Comparison of ENCODE assay signal across 9 cellular contexts in the genomic region with DNA sequence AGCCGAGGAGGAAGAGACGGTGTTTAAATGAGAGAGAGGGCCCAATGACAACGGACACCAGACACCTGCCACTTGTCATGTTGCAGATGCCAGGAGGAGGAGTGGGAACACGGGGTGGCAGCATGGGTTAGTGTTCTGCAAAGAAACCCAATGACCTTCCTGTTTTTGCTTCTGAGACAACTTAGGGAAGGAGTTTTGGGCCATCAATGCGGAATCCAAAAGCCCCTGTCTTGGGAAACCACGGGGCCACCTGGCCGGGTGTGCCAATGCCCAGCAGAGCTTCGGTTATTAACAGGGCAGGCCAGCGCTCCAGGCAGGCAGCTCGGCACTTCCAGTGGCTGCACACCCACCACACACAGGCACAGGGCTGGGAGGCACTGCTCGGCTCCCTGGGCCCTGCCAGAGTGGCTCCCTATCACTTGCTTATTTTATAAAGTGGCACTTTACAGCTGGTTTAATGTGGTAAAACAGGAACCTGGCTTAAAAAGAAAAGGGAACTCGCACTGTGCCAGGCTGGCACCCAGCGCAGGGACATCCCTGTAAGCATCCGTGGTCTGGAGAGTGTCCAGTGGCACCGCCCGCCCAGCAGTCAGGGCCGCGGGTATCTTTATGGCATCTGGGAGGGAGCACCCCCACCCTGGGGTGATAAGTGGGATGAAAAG. TPM values are rescaled to one million over a fixed set of nuclear protein-coding genes. Genes with fewer than 3 reads are reported as not detected.
A peak's percentile ranks its signal among the peaks of the same experiment; 100 is the strongest.
DNase-seq lines count a peak whose midpoint lies in the region; ATAC-seq and TF ChIP-seq lines count a peak whose summit lies in the region.
"Had no signal": no experiment of that assay in that cellular context is flagged by ENCODE, and none has a peak within 500 bp of the region (broad histone marks: within the 10 kb centered on the region; RNA-seq: fewer than 3 reads in every experiment).

No MANE protein-coding gene starts in this region.

- in situ Hi-C loops in gastrocnemius medialis (cut with MboI; ENCODE audit: low sequenced_read_pairs in 4 of 4), result no loop called here

- DNase-seq in NCI-H2107 treated with DMSO at 0.1 percent for 48 hours (lab: John Stamatoyannopoulos, UW; ENCODE audit: unreplicated experiment), result peak; percentile 39
- DNase-seq in NCI-H2107 (lab: John Stamatoyannopoulos, UW), result no peak
- no peak for DNase-seq in T-cell
- peak; percentile 83 for DNase-seq in Right ventricle myocardium superior
- DNase-seq in gastrocnemius medialis, result peak; percentile 75 to 79
- no peak for DNase-seq in GM20000 (ENCODE audit: low spot score)
- no peak for DNase-seq in Caco-2
- DNase-seq: NCI-H2227 treated with DMSO at 0.1 percent for 48 hours had no signal

- H3K4me3 Mint-ChIP-seq in T-cell (peak overlapping the region in 2 of 3 donors; percentile 17 to 61), Caco-2 (ENCODE audit: unreplicated experiment) (no peak overlapping the region)

- ATAC-seq in T-cell (replicated peaks in 1 of 4) (no peak), Right ventricle myocardium superior (ENCODE audit: poor library complexity) (peak; percentile 7), gastrocnemius medialis (peak; percentile 55 to 59), HG02798 (IDR thresholded peaks at IDR 0.05; ENCODE audit: poor library complexity, unreplicated experiment) (no peak)

- H3K36me3 Mint-ChIP-seq in T-cell, result no peaks in the 10 kb centered on the region
- H3K36me3 Mint-ChIP-seq in Caco-2 (ENCODE audit: insufficient read depth, unreplicated experiment), result peaks cover 6% of the 10 kb centered on the region

- POLR2A ChIA-PET in T-cell (lab: Charles Lee), result no interaction called here
- POLR2A ChIA-PET in Caco-2 (lab: Charles Lee), result no interaction called here

- CTCF ChIA-PET in T-cell (lab: Charles Lee), result interaction anchor here in 1 of 2 donors (0.6 kb wide), 1 partner anchor 21 kb away, joined by 3 read pairs; no protein-coding TSS in a partner anchor
- CTCF ChIA-PET in Caco-2 (lab: Charles Lee), result interaction anchor here (0.9 kb wide), 1 partner anchor 14 kb away, joined by 5 read pairs; no protein-coding TSS in a partner anchor

- peak overlapping the region; percentile 94 to 99 (median 98) for H3K27ac ChIP-seq in gastrocnemius medialis

- no TSS peak for BruUV-seq in Caco-2 (replicated peaks; lab: Mats Ljungman, UMichigan)

- H3K27me3 ChIP-seq in gastrocnemius medialis (no peaks in the 10 kb centered on the region), Caco-2 (replicated peaks; ENCODE audit: control insufficient read depth, insufficient read depth, low read length) (no peaks in the 10 kb centered on the region)

- H3K4me1 Mint-ChIP-seq in T-cell (peaks cover 81 to 98% (median 97%) of the 10 kb centered on the region in 3 donors), Caco-2 (ENCODE audit: low read depth, unreplicated experiment) (peaks cover 32% of the 10 kb centered on the region)

- TF ChIP-seq POLR2A in gastrocnemius medialis (IDR thresholded peaks at IDR 0.05), result no peak

- H3K4me1 ChIP-seq in gastrocnemius medialis (peaks cover 100% of the 10 kb centered on the region in 2 donors), Caco-2 (peaks cover 33% of the 10 kb centered on the region)

- no peaks in the 10 kb centered on the region for H3K36me3 ChIP-seq in gastrocnemius medialis
- H3K36me3 ChIP-seq in Caco-2 (ENCODE audit: control insufficient read depth, insufficient read depth, low read length), result no peaks in the 10 kb centered on the region

- intact Hi-C loops in Right ventricle myocardium superior (cut with DNase I), result no loop called here
- intact Hi-C loops in gastrocnemius medialis (cut with DNase I; ENCODE audit: low total_unique reads), result loop anchor here (1.0 to 2.0 kb wide), 2 partner anchors 14 to 34 kb away; no protein-coding TSS in a partner anchor
- intact Hi-C loops in Caco-2 (cut with micrococcal nuclease; ENCODE audit: unreplicated experiment), result no loop called here

- peak overlapping the region; percentile 87 to 88 for H3K27ac Mint-ChIP-seq in T-cell
- H3K27ac Mint-ChIP-seq in Caco-2 (ENCODE audit: unreplicated experiment), result no peak overlapping the region

- H3K9me3 ChIP-seq in gastrocnemius medialis (no peaks in the 10 kb centered on the region), Caco-2 (no peaks in the 10 kb centered on the region)

- no peaks in the 10 kb centered on the region for H3K9me3 Mint-ChIP-seq in T-cell
- no peaks in the 10 kb centered on the region for H3K9me3 Mint-ChIP-seq in Caco-2 (ENCODE audit: unreplicated experiment)

- TF ChIP-seq CTCF in gastrocnemius medialis (IDR thresholded peaks at IDR 0.05 in 4 of 5, conservative IDR thresholded peaks at IDR 0.05 in 1 of 5) (peak in 1 of 5 experiments; percentile 13), GM20000 (IDR thresholded peaks at IDR 0.05; ENCODE audit: extremely low read depth, missing control alignments) (no peak), Caco-2 (IDR thresholded peaks at IDR 0.05; ENCODE audit: insufficient read depth in 1 of 2, low read depth in 1 of 2, low read length in 1 of 2, severe bottlenecking in 1 of 2, unreplicated experiment in 1 of 2) (no peak)

- H3K27me3 Mint-ChIP-seq in T-cell (no peaks in the 10 kb centered on the region), Caco-2 (ENCODE audit: insufficient read depth, unreplicated experiment) (no peaks in the 10 kb centered on the region)

- H3K4me3 ChIP-seq in gastrocnemius medialis (peak overlapping the region in 1 of 4 donors; percentile 5), Caco-2 (ENCODE audit: low read depth, low read length) (no peak overlapping the region)

RNA-seq across cellular contexts. Expression of a gene that starts 19.1 kb away (rescaled TPM):
- total RNA-seq in T-cell (10 to 100 TPM; 27.2 to 46.4 (median 33.4) TPM), Right ventricle myocardium superior (7.5 TPM), gastrocnemius medialis (10 to 100 TPM; 21.8 to 30.8 (median 27.3) TPM), Caco-2 (2022) (11.2 and 12.1 TPM in 2 replicates)

RNA-seq across cellular contexts. Expression of a gene that starts 40.6 kb away (rescaled TPM):
- 100 to 1,000 TPM; 158 to 282 (median 244) TPM for total RNA-seq in T-cell
- 182 TPM for total RNA-seq in Right ventricle myocardium superior
- 100 to 1,000 TPM; 157 to 195 (median 184) TPM for total RNA-seq in gastrocnemius medialis
- 174 and 184 TPM in 2 replicates for total RNA-seq in Caco-2 (2022)

RNA-seq across cellular contexts. Expression of a gene that starts 54.9 kb away (rescaled TPM):
- 100 to 1,000 TPM in 1 of 5 donors, 10 to 100 TPM in 4; 73.1 to 112 (median 95.8) TPM for total RNA-seq in T-cell
- 44.4 TPM for total RNA-seq in Right ventricle myocardium superior
- 100 to 1,000 TPM in 3 of 4 donors, 10 to 100 TPM in 1; 97.1 to 155 (median 106) TPM for total RNA-seq in gastrocnemius medialis
- 77.5 and 80.2 TPM in 2 replicates for total RNA-seq in Caco-2 (2022)

Comparison
In these comparisons a context has a peak if more than half of its experiments do, and no peak if none do; other contexts are left out.
1. DNase-seq: peak in NCI-H2107 treated with DMSO at 0.1 percent for 48 hours (single experiment), Right ventricle myocardium superior (single experiment) and gastrocnemius medialis (2 of 2); none in NCI-H2107 (single experiment), T-cell (0 of 34), GM20000 (single experiment) and Caco-2 (0 of 2).
2. ATAC-seq: peak in Right ventricle myocardium superior (single experiment) and gastrocnemius medialis (2 of 2); none in T-cell (0 of 4) and HG02798 (single experiment).